Comparison of ENCODE assay signal across 1 cellular context in the genomic region with DNA sequence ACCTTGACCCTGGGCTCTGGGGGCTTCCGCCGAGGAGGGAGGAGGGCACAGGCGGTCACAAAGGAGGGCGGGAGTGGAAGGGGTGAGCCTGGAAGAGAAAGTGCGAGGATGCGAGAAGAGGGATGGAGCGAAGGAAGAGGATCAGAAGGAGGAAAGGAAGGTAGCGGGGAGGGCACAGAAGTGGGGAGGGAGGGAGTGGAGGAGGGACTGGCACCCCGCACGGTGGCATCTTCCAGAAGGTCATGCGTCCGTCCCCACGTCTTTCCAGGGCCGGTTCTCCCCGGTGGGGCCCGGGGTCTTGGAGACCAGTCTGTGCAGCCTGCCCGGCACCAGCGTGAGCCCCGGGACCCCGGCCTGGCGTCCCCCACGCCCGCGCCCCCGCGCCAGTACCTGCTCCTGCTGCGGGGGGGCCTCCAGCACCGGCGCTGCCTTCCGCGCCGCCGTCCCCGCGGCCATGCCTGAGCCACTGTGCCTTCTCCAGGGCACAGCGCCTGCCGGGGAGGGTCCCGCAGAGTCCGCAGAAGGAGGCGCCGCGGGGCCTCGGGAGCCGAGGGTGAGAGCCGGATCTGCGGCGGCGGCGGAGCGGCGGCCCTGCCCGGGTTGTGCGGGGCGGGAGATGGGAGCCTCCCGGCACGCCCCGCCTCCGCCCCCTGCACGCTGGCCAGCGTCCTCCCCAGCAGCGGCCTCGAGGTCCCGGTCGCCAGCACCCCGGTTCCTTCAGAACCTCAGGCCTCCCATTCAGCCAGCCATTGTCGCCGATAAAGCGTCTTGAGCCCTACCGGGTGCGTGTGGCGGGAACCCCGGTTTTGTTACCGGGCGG.
TF ChIP-seq lines count a peak whose summit lies in the region.

A gene (minus strand): TSS at position 618 of the 820 bp plus-strand sequence. CDS start 162 bp downstream, at position 456.

TF ChIP-seq in neural cell, 6 proteins besides CTCF, POLR2A, EP300 and RAD21:
- TF ChIP-seq, protein P1, sequence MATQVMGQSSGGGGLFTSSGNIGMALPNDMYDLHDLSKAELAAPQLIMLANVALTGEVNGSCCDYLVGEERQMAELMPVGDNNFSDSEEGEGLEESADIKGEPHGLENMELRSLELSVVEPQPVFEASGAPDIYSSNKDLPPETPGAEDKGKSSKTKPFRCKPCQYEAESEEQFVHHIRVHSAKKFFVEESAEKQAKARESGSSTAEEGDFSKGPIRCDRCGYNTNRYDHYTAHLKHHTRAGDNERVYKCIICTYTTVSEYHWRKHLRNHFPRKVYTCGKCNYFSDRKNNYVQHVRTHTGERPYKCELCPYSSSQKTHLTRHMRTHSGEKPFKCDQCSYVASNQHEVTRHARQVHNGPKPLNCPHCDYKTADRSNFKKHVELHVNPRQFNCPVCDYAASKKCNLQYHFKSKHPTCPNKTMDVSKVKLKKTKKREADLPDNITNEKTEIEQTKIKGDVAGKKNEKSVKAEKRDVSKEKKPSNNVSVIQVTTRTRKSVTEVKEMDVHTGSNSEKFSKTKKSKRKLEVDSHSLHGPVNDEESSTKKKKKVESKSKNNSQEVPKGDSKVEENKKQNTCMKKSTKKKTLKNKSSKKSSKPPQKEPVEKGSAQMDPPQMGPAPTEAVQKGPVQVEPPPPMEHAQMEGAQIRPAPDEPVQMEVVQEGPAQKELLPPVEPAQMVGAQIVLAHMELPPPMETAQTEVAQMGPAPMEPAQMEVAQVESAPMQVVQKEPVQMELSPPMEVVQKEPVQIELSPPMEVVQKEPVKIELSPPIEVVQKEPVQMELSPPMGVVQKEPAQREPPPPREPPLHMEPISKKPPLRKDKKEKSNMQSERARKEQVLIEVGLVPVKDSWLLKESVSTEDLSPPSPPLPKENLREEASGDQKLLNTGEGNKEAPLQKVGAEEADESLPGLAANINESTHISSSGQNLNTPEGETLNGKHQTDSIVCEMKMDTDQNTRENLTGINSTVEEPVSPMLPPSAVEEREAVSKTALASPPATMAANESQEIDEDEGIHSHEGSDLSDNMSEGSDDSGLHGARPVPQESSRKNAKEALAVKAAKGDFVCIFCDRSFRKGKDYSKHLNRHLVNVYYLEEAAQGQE (IDR thresholded peaks at IDR 0.05; ENCODE audit: borderline replicate concordance) = no peak
- peak; percentile 22 for TF ChIP-seq MXI1 (conservative IDR thresholded peaks at IDR 0.05; ENCODE audit: poor library complexity, severe bottlenecking)
TF ChIP-seq in neural cell: peak in this region for 1.
